27 cellular contexts compared by ENCODE assay signal in genomic region chr12:106566771-106567170, GRCh38. TPM values are rescaled to one million over a fixed set of nuclear protein-coding genes. Genes with fewer than 3 reads are reported as not detected.
"Had no signal": no experiment of that assay in that cellular context is flagged by ENCODE, and none has a peak within 500 bp of the region (broad histone marks: within the 10 kb centered on the region; RNA-seq: fewer than 3 reads in every experiment).

No MANE protein-coding gene starts in this region.

- H3K27ac ChIP-seq: adrenal gland, breast epithelium had no signal

- DNase-seq: activated CD4-positive, alpha-beta T cell treated with anti-CD3 and anti-CD28 coated beads for 4 hours; activated CD8-positive, alpha-beta memory T cell treated with anti-CD3 and anti-CD28 coated beads, Interleukin-2, amount 50 U/mL, for 4 hours; activated CD8-positive, alpha-beta T cell treated with anti-CD3 and anti-CD28 coated beads for 36 hours; activated naive CD4-positive, alpha-beta T cell treated with anti-CD3 and anti-CD28 coated beads, Interleukin-2, amount 50 U/mL, for 16 hours; activated naive CD8-positive, alpha-beta T cell treated with anti-CD3 and anti-CD28 coated beads, Interleukin-2, amount 10 ng/mL, durations not matched to agents 7 days and 5 days; activated T-cell treated with anti-CD3 and anti-CD28 coated beads, Interleukin-2, amount 50 U/mL, for 72 hours; adrenal gland; anterior cingulate cortex; caudate nucleus; Kasumi-1; NCI-H1048; NCI-H146; NCI-H187 treated with DMSO at 0.1 percent for 48 hours; NCI-H2107; NCI-H2171 treated with DMSO at 0.1 percent for 48 hours; NCI-H226; NCI-H69; NK-92 treated with Interleukin-12 subunit alpha and Interleukin-12 subunit beta, amount 100 ng/mL, for 24 hours; OCI-M1; SHP77 had no signal

- H3K4me3 ChIP-seq: adrenal gland, breast epithelium had no signal

- H3K4me1 ChIP-seq: adrenal gland, breast epithelium had no signal

- H3K36me3 ChIP-seq: adrenal gland, breast epithelium had no signal

- ATAC-seq: activated CD4-positive, CD25-positive, alpha-beta regulatory T cell treated with anti-CD3 and anti-CD28 coated beads, Interleukin-2, amount 50 U/mL, for 24 hours; activated CD8-positive, alpha-beta T cell treated with anti-CD3 and anti-CD28 coated beads for 36 hours; activated T-cell treated with anti-CD3 and anti-CD28 coated beads, Interleukin-2, amount 50 U/mL, for 72 hours; Panc1 had no signal

- H3K9me3 ChIP-seq: adrenal gland had no signal

- H3K27me3 ChIP-seq: adrenal gland had no signal

RNA-seq across cellular contexts. Expression of gene RFX4, which starts 16.0 kb away (rescaled TPM):
- total RNA-seq: activated CD8-positive, alpha-beta T cell treated with anti-CD3 and anti-CD28 coated beads for 36 hours; activated naive CD8-positive, alpha-beta T cell treated with anti-CD3 and anti-CD28 coated beads, Interleukin-2, amount 10 ng/mL, durations not matched to agents 7 days and 5 days; activated T-cell treated with anti-CD3 and anti-CD28 coated beads, Interleukin-2, amount 50 U/mL, for 72 hours; activated T-helper 2 cell treated with anti-CD3 and anti-CD28 coated beads, Interferon-gamma antibody, Interleukin-2, Interleukin-4, amounts not matched to agents 10 μg/mL and 5 μg/mL and 100 μg/mL, durations not matched to agents 14 hours and 24 hours and 36 hours; adrenal gland; M059J; NCI-H460; SK-MEL-5 had no signal
